Comparison of ENCODE assay signal across 9 cellular contexts in the genomic region with DNA sequence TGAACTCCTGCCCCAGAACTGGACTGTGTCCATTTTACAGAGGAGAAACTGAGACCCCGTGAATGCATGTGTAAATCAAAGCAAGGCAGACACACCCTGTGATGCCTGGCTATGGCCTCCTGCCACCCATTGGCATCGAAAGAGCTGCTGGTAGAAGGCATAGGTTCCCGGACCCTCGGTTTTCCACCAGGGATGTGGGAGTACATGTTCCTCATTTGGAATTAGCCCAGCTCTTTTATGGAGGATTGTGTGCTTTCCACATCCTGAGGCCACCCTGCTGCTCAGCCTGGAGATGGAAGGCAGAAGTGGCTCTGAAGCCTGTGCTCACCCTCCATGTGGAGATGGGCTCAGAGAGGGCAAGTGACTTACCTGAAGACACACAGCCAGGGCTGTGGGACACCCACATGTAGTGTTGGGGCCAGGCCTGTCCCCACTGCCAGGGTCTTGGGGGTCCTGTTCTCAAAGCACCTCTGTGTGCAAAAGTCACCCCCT. TPM values are rescaled to one million over a fixed set of nuclear protein-coding genes. Genes with fewer than 3 reads are reported as not detected.
DNase-seq lines count a peak whose midpoint lies in the region; ATAC-seq and TF ChIP-seq lines count a peak whose summit lies in the region.
"Had no signal": no experiment of that assay in that cellular context is flagged by ENCODE, and none has a peak within 500 bp of the region (broad histone marks: within the 10 kb centered on the region; RNA-seq: fewer than 3 reads in every experiment).

No MANE protein-coding gene starts in this region.

- H3K4me1 ChIP-seq in BLaER1 treated with 17β-estradiol and CSF1 and Interleukin-3, amounts not matched to agents 10 nM and 100 nM: peaks cover 71 to 98% (median 91%) of the 10 kb centered on the region in 10 experiments
- H3K4me1 ChIP-seq in mesendoderm (ENCODE audit: control insufficient read depth, low read depth, low read length): peaks cover 9% of the 10 kb centered on the region

- H3K9ac ChIP-seq in BLaER1 treated with 17β-estradiol and CSF1 and Interleukin-3, amounts not matched to agents 10 nM and 100 nM: peak overlapping the region in 9 of 11 experiments; percentile 3 to 80 (median 54); a peak in 12 of 22 replicates
- H3K9ac ChIP-seq in mesendoderm (ENCODE audit: low read length): no peak overlapping the region

- no peaks in the 10 kb centered on the region for H3K79me1 ChIP-seq in mesendoderm (ENCODE audit: low read length)

- H2AK5ac ChIP-seq in mesendoderm (ENCODE audit: low read length): peak overlapping the region; percentile 14

- H3K79me2 ChIP-seq in mesendoderm (ENCODE audit: control insufficient read depth, insufficient read depth, low read length): no peaks in the 10 kb centered on the region

- H3K27ac Mint-ChIP-seq in activated CD8-positive, alpha-beta T cell treated with anti-CD3 and anti-CD28 coated beads, Interleukin-2, amount 10 ng/mL, durations not matched to agents 7 days and 5 days: peak overlapping the region; percentile 81

- peak overlapping the region in 3 of 10 experiments; percentile 4 to 65 (median 14); a peak in 2 of 20 replicates for H3K4me3 ChIP-seq in BLaER1 treated with 17β-estradiol and CSF1 and Interleukin-3, amounts not matched to agents 10 nM and 100 nM
- H3K4me3 ChIP-seq in GM12865 (ENCODE audit: low read depth, low read length) (peak overlapping the region; percentile 64), mesendoderm (ENCODE audit: low read length) (no peak overlapping the region)

- H2BK120ac ChIP-seq in mesendoderm (ENCODE audit: low read depth, low read length): no peak overlapping the region

- CTCF ChIA-PET in activated CD8-positive, alpha-beta T cell treated with anti-CD3 and anti-CD28 coated beads, Interleukin-2, amount 10 ng/mL, durations not matched to agents 7 days and 5 days (lab: Charles Lee): interaction anchor here (0.6 to 1.8 kb wide), 5 partner anchors 23 to 104 kb away, joined by 3 to 5 read pairs (median 3); no protein-coding TSS in a partner anchor

- H3K4ac ChIP-seq in mesendoderm (ENCODE audit: low read depth, low read length): no peak overlapping the region

- H3K9me3 Mint-ChIP-seq in activated CD8-positive, alpha-beta T cell treated with anti-CD3 and anti-CD28 coated beads, Interleukin-2, amount 10 ng/mL, durations not matched to agents 7 days and 5 days (ENCODE audit: insufficient read depth): no peaks in the 10 kb centered on the region

- peak overlapping the region in 8 of 11 experiments; percentile 68 to 91 (median 85); a peak in 16 of 22 replicates for H3K27ac ChIP-seq in BLaER1 treated with 17β-estradiol and CSF1 and Interleukin-3, amounts not matched to agents 10 nM and 100 nM
- no peak overlapping the region for H3K27ac ChIP-seq in mesendoderm (ENCODE audit: low read depth, low read length)

- no peak for ATAC-seq in activated CD8-positive, alpha-beta T cell treated with anti-CD3 and anti-CD28 coated beads, Interleukin-2, amount 10 ng/mL, durations not matched to agents 7 days and 5 days
- ATAC-seq in GM18502 (IDR thresholded peaks at IDR 0.05; ENCODE audit: poor library complexity, unreplicated experiment) (no peak), GM18907 (IDR thresholded peaks at IDR 0.05; ENCODE audit: unreplicated experiment) (no peak)

- no peak overlapping the region for H3K23ac ChIP-seq in mesendoderm (ENCODE audit: low read length)

- WGBS in mesendoderm (ENCODE audit: extremely low coverage, insufficient coverage, low lambda C conversion rate): no CpG with 5 or more reads among the region's 4 CpGs

- H3K4me3 Mint-ChIP-seq in activated CD8-positive, alpha-beta T cell treated with anti-CD3 and anti-CD28 coated beads, Interleukin-2, amount 10 ng/mL, durations not matched to agents 7 days and 5 days: peak overlapping the region; percentile 90

- H3K56ac ChIP-seq in mesendoderm (ENCODE audit: low read length): no peak overlapping the region

- peaks cover 85% of the 10 kb centered on the region for H3K4me1 Mint-ChIP-seq in activated CD8-positive, alpha-beta T cell treated with anti-CD3 and anti-CD28 coated beads, Interleukin-2, amount 10 ng/mL, durations not matched to agents 7 days and 5 days (ENCODE audit: low read depth)

- no peak overlapping the region for H3K18ac ChIP-seq in mesendoderm (ENCODE audit: low read length)

- no peak overlapping the region for H4K5ac ChIP-seq in mesendoderm (ENCODE audit: low read length)

- no peaks in the 10 kb centered on the region for H3K27me3 Mint-ChIP-seq in activated CD8-positive, alpha-beta T cell treated with anti-CD3 and anti-CD28 coated beads, Interleukin-2, amount 10 ng/mL, durations not matched to agents 7 days and 5 days (ENCODE audit: low read depth)

- POLR2A ChIA-PET in activated CD8-positive, alpha-beta T cell treated with anti-CD3 and anti-CD28 coated beads, Interleukin-2, amount 10 ng/mL, durations not matched to agents 7 days and 5 days (lab: Charles Lee): interaction anchor here (0.7 to 3.1 kb wide), 5 partner anchors 33 to 73 kb away, joined by 3 to 23 read pairs (median 13); a partner anchor contains a TSS

- no peak overlapping the region for H2BK5ac ChIP-seq in mesendoderm (ENCODE audit: low read length)

- H3K9me3 ChIP-seq in BLaER1 treated with 17β-estradiol and CSF1 and Interleukin-3, amounts not matched to agents 10 nM and 100 nM (replicated peaks in 1 of 11): no peaks in the 10 kb centered on the region

- H2BK15ac ChIP-seq in mesendoderm (replicated peaks; ENCODE audit: low read depth): no peak overlapping the region

- H4K8ac ChIP-seq in mesendoderm (ENCODE audit: low read depth, low read length): no peak overlapping the region

- no peaks in the 10 kb centered on the region for H3K36me3 ChIP-seq in BLaER1 treated with 17β-estradiol and CSF1 and Interleukin-3, amounts not matched to agents 10 nM and 100 nM
- H3K36me3 ChIP-seq in mesendoderm (ENCODE audit: control insufficient read depth, insufficient read depth, low read length): no peaks in the 10 kb centered on the region

- peaks cover 0 to 11% (median 0%) of the 10 kb centered on the region in 11 experiments; a peak in 2 of 22 replicates for H4K20me1 ChIP-seq in BLaER1 treated with 17β-estradiol and CSF1 and Interleukin-3, amounts not matched to agents 10 nM and 100 nM

- DNase-seq in GM12865 (ENCODE audit: low read depth) (no peak), mesendoderm (no peak), epidermal melanocyte (ENCODE audit: insufficient read length, low spot score) (no peak), COLO829 (ENCODE audit: low spot score) (no peak)
- DNase-seq in activated CD8-positive, alpha-beta T cell treated with anti-CD3 and anti-CD28 coated beads, Interleukin-2, amount 10 ng/mL, durations not matched to agents 7 days and 5 days: no peak

- H3K36me3 Mint-ChIP-seq in activated CD8-positive, alpha-beta T cell treated with anti-CD3 and anti-CD28 coated beads, Interleukin-2, amount 10 ng/mL, durations not matched to agents 7 days and 5 days (ENCODE audit: low read depth): peaks cover 40% of the 10 kb centered on the region

- peak overlapping the region; percentile 87 to 99 (median 94) for H3K4me2 ChIP-seq in BLaER1 treated with 17β-estradiol and CSF1 and Interleukin-3, amounts not matched to agents 10 nM and 100 nM
- no peak overlapping the region for H3K4me2 ChIP-seq in mesendoderm (ENCODE audit: low read length)

- no peaks in the 10 kb centered on the region for H3K27me3 ChIP-seq in BLaER1 treated with 17β-estradiol and CSF1 and Interleukin-3, amounts not matched to agents 10 nM and 100 nM
- H3K27me3 ChIP-seq in mesendoderm (ENCODE audit: insufficient read depth, low read length, poor library complexity): no peaks in the 10 kb centered on the region

- TF ChIP-seq CTCF in GM12865 (IDR thresholded peaks at IDR 0.05; ENCODE audit: insufficient read depth, low read depth, low read length, missing control alignments): no peak

RNA-seq across cellular contexts. Expression of a gene that starts 2.8 kb away (rescaled TPM):
- 10 to 100 TPM; 57.9 to 59.6 TPM for total RNA-seq in activated CD8-positive, alpha-beta T cell treated with anti-CD3 and anti-CD28 coated beads, Interleukin-2, amount 10 ng/mL, durations not matched to agents 7 days and 5 days
- polyA plus RNA-seq in mesendoderm (2013, experiment 1 of 2): 4.2 TPM
- polyA plus RNA-seq in mesendoderm (2013, experiment 2 of 2): 3.7 TPM
- polyA plus RNA-seq: neural cell had no signal

RNA-seq across cellular contexts. Expression of a gene that starts 34.7 kb away (rescaled TPM):
- total RNA-seq in activated CD8-positive, alpha-beta T cell treated with anti-CD3 and anti-CD28 coated beads, Interleukin-2, amount 10 ng/mL, durations not matched to agents 7 days and 5 days: 10 to 100 TPM; 51.7 to 55.4 TPM
- 14.8 TPM for polyA plus RNA-seq in mesendoderm (2013, experiment 1 of 2)
- 15.9 TPM for polyA plus RNA-seq in mesendoderm (2013, experiment 2 of 2)
